ENCODE assay signal across 2 cellular contexts in genomic region chr7:108374899-108375298, GRCh38.
TF ChIP-seq lines count a peak whose summit lies in the region.

No MANE protein-coding gene starts in this region.

TF ChIP-seq in GM12878, 131 proteins besides CTCF, POLR2A, EP300 and RAD21 (continued from another document):
- TF ChIP-seq, protein P1, sequence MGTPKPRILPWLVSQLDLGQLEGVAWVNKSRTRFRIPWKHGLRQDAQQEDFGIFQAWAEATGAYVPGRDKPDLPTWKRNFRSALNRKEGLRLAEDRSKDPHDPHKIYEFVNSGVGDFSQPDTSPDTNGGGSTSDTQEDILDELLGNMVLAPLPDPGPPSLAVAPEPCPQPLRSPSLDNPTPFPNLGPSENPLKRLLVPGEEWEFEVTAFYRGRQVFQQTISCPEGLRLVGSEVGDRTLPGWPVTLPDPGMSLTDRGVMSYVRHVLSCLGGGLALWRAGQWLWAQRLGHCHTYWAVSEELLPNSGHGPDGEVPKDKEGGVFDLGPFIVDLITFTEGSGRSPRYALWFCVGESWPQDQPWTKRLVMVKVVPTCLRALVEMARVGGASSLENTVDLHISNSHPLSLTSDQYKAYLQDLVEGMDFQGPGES (IDR thresholded peaks at IDR 0.05): no peak
- TF ChIP-seq, protein P2, sequence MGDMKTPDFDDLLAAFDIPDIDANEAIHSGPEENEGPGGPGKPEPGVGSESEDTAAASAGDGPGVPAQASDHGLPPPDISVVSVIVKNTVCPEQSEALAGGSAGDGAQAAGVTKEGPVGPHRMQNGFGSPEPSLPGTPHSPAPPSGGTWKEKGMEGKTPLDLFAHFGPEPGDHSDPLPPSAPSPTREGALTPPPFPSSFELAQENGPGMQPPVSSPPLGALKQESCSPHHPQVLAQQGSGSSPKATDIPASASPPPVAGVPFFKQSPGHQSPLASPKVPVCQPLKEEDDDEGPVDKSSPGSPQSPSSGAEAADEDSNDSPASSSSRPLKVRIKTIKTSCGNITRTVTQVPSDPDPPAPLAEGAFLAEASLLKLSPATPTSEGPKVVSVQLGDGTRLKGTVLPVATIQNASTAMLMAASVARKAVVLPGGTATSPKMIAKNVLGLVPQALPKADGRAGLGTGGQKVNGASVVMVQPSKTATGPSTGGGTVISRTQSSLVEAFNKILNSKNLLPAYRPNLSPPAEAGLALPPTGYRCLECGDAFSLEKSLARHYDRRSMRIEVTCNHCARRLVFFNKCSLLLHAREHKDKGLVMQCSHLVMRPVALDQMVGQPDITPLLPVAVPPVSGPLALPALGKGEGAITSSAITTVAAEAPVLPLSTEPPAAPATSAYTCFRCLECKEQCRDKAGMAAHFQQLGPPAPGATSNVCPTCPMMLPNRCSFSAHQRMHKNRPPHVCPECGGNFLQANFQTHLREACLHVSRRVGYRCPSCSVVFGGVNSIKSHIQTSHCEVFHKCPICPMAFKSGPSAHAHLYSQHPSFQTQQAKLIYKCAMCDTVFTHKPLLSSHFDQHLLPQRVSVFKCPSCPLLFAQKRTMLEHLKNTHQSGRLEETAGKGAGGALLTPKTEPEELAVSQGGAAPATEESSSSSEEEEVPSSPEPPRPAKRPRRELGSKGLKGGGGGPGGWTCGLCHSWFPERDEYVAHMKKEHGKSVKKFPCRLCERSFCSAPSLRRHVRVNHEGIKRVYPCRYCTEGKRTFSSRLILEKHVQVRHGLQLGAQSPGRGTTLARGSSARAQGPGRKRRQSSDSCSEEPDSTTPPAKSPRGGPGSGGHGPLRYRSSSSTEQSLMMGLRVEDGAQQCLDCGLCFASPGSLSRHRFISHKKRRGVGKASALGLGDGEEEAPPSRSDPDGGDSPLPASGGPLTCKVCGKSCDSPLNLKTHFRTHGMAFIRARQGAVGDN (IDR thresholded peaks at IDR 0.05): no peak
- TF ChIP-seq NRF1 (conservative IDR thresholded peaks at IDR 0.05; ENCODE audit: low read depth, low read length): no peak
- TF ChIP-seq STAT3 (IDR thresholded peaks at IDR 0.05; ENCODE audit: low read depth, low read length): no peak
- no peak for TF ChIP-seq NFIC (IDR thresholded peaks at IDR 0.05; ENCODE audit: low read depth, low read length)
- no peak for TF ChIP-seq NR2C2 (IDR thresholded peaks at IDR 0.05; ENCODE audit: borderline replicate concordance, control insufficient read depth, insufficient read length, low read depth)
- no peak for TF ChIP-seq KAT2A (conservative IDR thresholded peaks at IDR 0.05; ENCODE audit: control insufficient read depth, low read depth, low read length)
- TF ChIP-seq, protein P3, sequence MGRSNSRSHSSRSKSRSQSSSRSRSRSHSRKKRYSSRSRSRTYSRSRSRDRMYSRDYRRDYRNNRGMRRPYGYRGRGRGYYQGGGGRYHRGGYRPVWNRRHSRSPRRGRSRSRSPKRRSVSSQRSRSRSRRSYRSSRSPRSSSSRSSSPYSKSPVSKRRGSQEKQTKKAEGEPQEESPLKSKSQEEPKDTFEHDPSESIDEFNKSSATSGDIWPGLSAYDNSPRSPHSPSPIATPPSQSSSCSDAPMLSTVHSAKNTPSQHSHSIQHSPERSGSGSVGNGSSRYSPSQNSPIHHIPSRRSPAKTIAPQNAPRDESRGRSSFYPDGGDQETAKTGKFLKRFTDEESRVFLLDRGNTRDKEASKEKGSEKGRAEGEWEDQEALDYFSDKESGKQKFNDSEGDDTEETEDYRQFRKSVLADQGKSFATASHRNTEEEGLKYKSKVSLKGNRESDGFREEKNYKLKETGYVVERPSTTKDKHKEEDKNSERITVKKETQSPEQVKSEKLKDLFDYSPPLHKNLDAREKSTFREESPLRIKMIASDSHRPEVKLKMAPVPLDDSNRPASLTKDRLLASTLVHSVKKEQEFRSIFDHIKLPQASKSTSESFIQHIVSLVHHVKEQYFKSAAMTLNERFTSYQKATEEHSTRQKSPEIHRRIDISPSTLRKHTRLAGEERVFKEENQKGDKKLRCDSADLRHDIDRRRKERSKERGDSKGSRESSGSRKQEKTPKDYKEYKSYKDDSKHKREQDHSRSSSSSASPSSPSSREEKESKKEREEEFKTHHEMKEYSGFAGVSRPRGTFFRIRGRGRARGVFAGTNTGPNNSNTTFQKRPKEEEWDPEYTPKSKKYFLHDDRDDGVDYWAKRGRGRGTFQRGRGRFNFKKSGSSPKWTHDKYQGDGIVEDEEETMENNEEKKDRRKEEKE (IDR thresholded peaks at IDR 0.05): no peak
- TF ChIP-seq SUZ12 (IDR thresholded peaks at IDR 0.05; ENCODE audit: unreplicated experiment): no peak
- TF ChIP-seq ZNF217 (IDR thresholded peaks at IDR 0.05): no peak
- no peak for TF ChIP-seq MEF2B (IDR thresholded peaks at IDR 0.05; ENCODE audit: partially characterized antibody, poor library complexity, severe bottlenecking)
- no peak for TF ChIP-seq NR2C1 (IDR thresholded peaks at IDR 0.05)
- TF ChIP-seq ZNF592 (IDR thresholded peaks at IDR 0.05): no peak

TF ChIP-seq in SK-N-SH, 30 proteins besides CTCF, POLR2A, EP300 and RAD21 (continued from another document):
- TF ChIP-seq RCOR1 (IDR thresholded peaks at IDR 0.05; ENCODE audit: low read length) (no peak), RFX5 (IDR thresholded peaks at IDR 0.05; ENCODE audit: low read length) (no peak), USF1 (IDR thresholded peaks at IDR 0.05; ENCODE audit: borderline replicate concordance, low read depth) (no peak), GATA2 (CRISPR knock-in tag; IDR thresholded peaks at IDR 0.05) (no peak), REST (IDR thresholded peaks at IDR 0.05; ENCODE audit: low read depth, low read length) (no peak), FOXJ3 (CRISPR knock-in tag; IDR thresholded peaks at IDR 0.05) (no peak), USF2 (IDR thresholded peaks at IDR 0.05; ENCODE audit: borderline replicate concordance, low read depth, low read length) (no peak), MXI1 (IDR thresholded peaks at IDR 0.05; ENCODE audit: low read depth, low read length) (no peak)
